8 cellular contexts compared by ENCODE assay signal in genomic region chr20:63864978-63865640, GRCh38. TPM values are rescaled to one million over a fixed set of nuclear protein-coding genes. Genes with fewer than 3 reads are reported as not detected.
DNase-seq lines count a peak whose midpoint lies in the region; ATAC-seq and TF ChIP-seq lines count a peak whose summit lies in the region.

Gene TPD52L2, plus strand, starts transcription at chr20:63865270. Its CDS starts 96 bp downstream, at chr20:63865366.

- TF ChIP-seq CTCF in BE2C (IDR thresholded peaks at IDR 0.05; ENCODE audit: low read depth, low read length) (no peak), coronary artery (IDR thresholded peaks at IDR 0.05) (no peak)

- peak within 1 kb of the TSS; percentile 94 for H3K4me3 ChIP-seq in BE2C (ENCODE audit: low read depth, low read length)
- peak within 1 kb of the TSS; percentile 89 for H3K4me3 ChIP-seq in coronary artery

- no peaks in the 10 kb centered on the region for H3K27me3 Mint-ChIP-seq in activated CD4-positive, alpha-beta T cell treated with anti-CD3 and anti-CD28 coated beads, Interleukin-2, amount 10 ng/mL, durations not matched to agents 24 days and 14 days

- H3K9me3 ChIP-seq in BE2C, result no peaks in the 10 kb centered on the region

- peaks cover 25% of the 10 kb centered on the region for H3K4me1 Mint-ChIP-seq in activated CD4-positive, alpha-beta T cell treated with anti-CD3 and anti-CD28 coated beads, Interleukin-2, amount 10 ng/mL, durations not matched to agents 24 days and 14 days

- peaks cover 16% of the 10 kb centered on the region for H3K36me3 ChIP-seq in BE2C

- peak within 1 kb of the TSS; percentile 100 for H3K27ac Mint-ChIP-seq in activated CD4-positive, alpha-beta T cell treated with anti-CD3 and anti-CD28 coated beads, Interleukin-2, amount 10 ng/mL, durations not matched to agents 24 days and 14 days

- peak within 1 kb of the TSS; percentile 87 for H3K4me3 Mint-ChIP-seq in activated CD4-positive, alpha-beta T cell treated with anti-CD3 and anti-CD28 coated beads, Interleukin-2, amount 10 ng/mL, durations not matched to agents 24 days and 14 days

- intact Hi-C loops in activated CD4-positive, alpha-beta T cell treated with anti-CD3 and anti-CD28 coated beads, Interleukin-2, amount 10 ng/mL, durations not matched to agents 24 days and 14 days (cut with micrococcal nuclease), result loop anchor here (1.0 to 10.0 kb wide), 8 partner anchors 8 to 326 kb away; partner anchors contain the start of genes DNAJC5, PRPF6 and TCEA2

- DNase-seq in BE2C (peak; percentile 99), GM19240 (ENCODE audit: insufficient read length, low spot score) (peak; percentile 99), NCI-H526 treated with DMSO at 0.1 percent for 48 hours (lab: John Stamatoyannopoulos, UW) (peak; percentile 99), coronary artery (ENCODE audit: low spot score) (peak; percentile 99)
- peak; percentile 99 for DNase-seq in activated CD4-positive, alpha-beta T cell treated with anti-CD3 and anti-CD28 coated beads, Interleukin-2, amount 10 ng/mL, durations not matched to agents 24 days and 14 days
- DNase-seq in stimulated activated CD4-positive, alpha-beta T cell treated with anti-CD3 and anti-CD28 coated beads, Interleukin-1b, Interleukin-23, amount 100 ng/mL, for 4 hours (ENCODE audit: low read depth in 2 of 2), result peak; percentile 94

- no peaks in the 10 kb centered on the region for H3K9me3 Mint-ChIP-seq in activated CD4-positive, alpha-beta T cell treated with anti-CD3 and anti-CD28 coated beads, Interleukin-2, amount 10 ng/mL, durations not matched to agents 24 days and 14 days

- H3K27me3 ChIP-seq in BE2C (no peaks in the 10 kb centered on the region), layer of hippocampus (ENCODE audit: control insufficient read depth, insufficient read depth, low read length) (no peaks in the 10 kb centered on the region)

- peaks cover 38% of the 10 kb centered on the region for H3K36me3 Mint-ChIP-seq in activated CD4-positive, alpha-beta T cell treated with anti-CD3 and anti-CD28 coated beads, Interleukin-2, amount 10 ng/mL, durations not matched to agents 24 days and 14 days (ENCODE audit: low read depth)

- H3K27ac ChIP-seq in coronary artery, result peak within 1 kb of the TSS; percentile 83 to 94
- peak within 1 kb of the TSS; percentile 84 for H3K27ac ChIP-seq in layer of hippocampus (ENCODE audit: low read depth, low read length)

- peak; percentile 63 for ATAC-seq in HG03460 (IDR thresholded peaks at IDR 0.05; ENCODE audit: unreplicated experiment)

- H3K4me1 ChIP-seq in BE2C, result no peaks in the 10 kb centered on the region

RNA-seq across cellular contexts. Expression of gene TPD52L2, which starts in this region (rescaled TPM):
- polyA plus RNA-seq in BE2C (2012; ENCODE audit: insufficient read depth, insufficient read length, low read depth), result 173 TPM
- total RNA-seq in activated CD4-positive, alpha-beta T cell treated with anti-CD3 and anti-CD28 coated beads, Interleukin-2, amount 10 ng/mL, durations not matched to agents 24 days and 14 days, result 75.9 and 78.8 TPM in 2 replicates

Comparison
In these comparisons a context has a peak if more than half of its experiments do, and no peak if none do; other contexts are left out.
1. Peak in every context shown above with its lines: DNase-seq, ATAC-seq, H3K4me3 ChIP-seq and H3K27ac ChIP-seq.